24 cellular contexts compared by ENCODE assay signal in the genomic region with DNA sequence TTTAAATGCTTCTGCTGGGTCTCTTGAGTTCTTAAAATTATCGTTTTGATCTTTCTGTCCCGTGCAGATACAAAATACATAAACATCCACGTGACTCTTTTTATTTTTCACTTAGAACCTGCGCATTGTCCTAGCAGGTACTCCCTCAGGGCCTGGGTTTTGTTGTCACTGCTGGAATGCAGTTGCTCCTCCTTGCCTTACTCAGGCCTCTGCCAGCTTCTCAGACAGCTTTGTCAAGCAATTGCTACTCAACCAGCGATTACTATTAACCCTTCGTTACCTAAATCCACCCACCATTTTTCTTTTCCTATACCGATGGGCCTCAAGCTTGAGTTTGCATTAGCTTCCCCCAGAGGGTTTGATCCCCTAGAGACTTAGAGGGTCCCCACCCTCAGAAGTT.
"Had no signal": no experiment of that assay in that cellular context is flagged by ENCODE, and none has a peak within 500 bp of the region (broad histone marks: within the 10 kb centered on the region; RNA-seq: fewer than 3 reads in every experiment).

No MANE protein-coding gene starts in this region.

- ATAC-seq: activated CD8-positive, alpha-beta T cell treated with anti-CD3 and anti-CD28 coated beads, Interleukin-2, amount 10 ng/mL, durations not matched to agents 7 days and 5 days; body of pancreas; foreskin keratinocyte; mucosa of descending colon; pancreas; right lobe of liver; stimulated activated naive CD8-positive, alpha-beta T cell treated with anti-CD3 and anti-CD28 coated beads, Interleukin-15, amount 100 ng/mL, for 72 hours had no signal

- H3K27me3 ChIP-seq: body of pancreas, dorsolateral prefrontal cortex, foreskin keratinocyte, neutrophil, pancreas, right lobe of liver, upper lobe of left lung had no signal

- H3K4me1 Mint-ChIP-seq: activated CD4-positive, alpha-beta T cell treated with anti-CD3 and anti-CD28 coated beads, Interleukin-2, amount 10 ng/mL, durations not matched to agents 24 days and 14 days; activated naive CD8-positive, alpha-beta T cell treated with anti-CD3 and anti-CD28 coated beads, Interleukin-2, amount 10 ng/mL, durations not matched to agents 7 days and 5 days; naive B cell; stimulated activated naive CD8-positive, alpha-beta T cell treated with anti-CD3 and anti-CD28 coated beads, Interleukin-15, amount 100 ng/mL, for 72 hours had no signal

- DNase-seq: activated CD4-positive, alpha-beta T cell treated with anti-CD3 and anti-CD28 coated beads, Interleukin-2, amount 10 ng/mL, durations not matched to agents 24 days and 14 days; activated CD4-positive, CD25-positive, alpha-beta regulatory T cell; activated CD8-positive, alpha-beta T cell treated with anti-CD3 and anti-CD28 coated beads, Interleukin-2, amount 10 ng/mL, durations not matched to agents 7 days and 5 days; activated naive CD4-positive, alpha-beta T cell treated with Interleukin-2 at 50 U/mL for 16 hours; activated naive CD8-positive, alpha-beta T cell treated with anti-CD3 and anti-CD28 coated beads, Interleukin-2, amount 10 ng/mL, durations not matched to agents 7 days and 5 days; activated T-cell treated with anti-CD3 and anti-CD28 coated beads, Interleukin-2, amount 50 U/mL, for 24 hours; amygdala; body of pancreas; dorsolateral prefrontal cortex; hippocampal formation; left ventricle myocardium inferior; mammary epithelial cell; mucosa of descending colon; naive B cell; pancreas; right lobe of liver; small intestine; stimulated activated CD4-positive, alpha-beta T cell treated with anti-CD3 and anti-CD28 coated beads, Interleukin-4, amount 100 ng/mL, for 1 hour; stimulated activated naive CD8-positive, alpha-beta T cell treated with anti-CD3 and anti-CD28 coated beads, Interleukin-15, amount 100 ng/mL, for 72 hours; T1000; upper lobe of left lung had no signal

- H3K36me3 ChIP-seq: left ventricle myocardium inferior, neutrophil, pancreas, right lobe of liver, upper lobe of left lung had no signal

- H3K4me3 ChIP-seq: body of pancreas, dorsolateral prefrontal cortex, left ventricle myocardium inferior, mucosa of descending colon, pancreas, right lobe of liver, upper lobe of left lung had no signal

- H3K4me3 Mint-ChIP-seq: activated CD4-positive, alpha-beta T cell treated with anti-CD3 and anti-CD28 coated beads, Interleukin-2, amount 10 ng/mL, durations not matched to agents 24 days and 14 days; activated CD8-positive, alpha-beta T cell treated with anti-CD3 and anti-CD28 coated beads, Interleukin-2, amount 10 ng/mL, durations not matched to agents 7 days and 5 days; activated naive CD8-positive, alpha-beta T cell treated with anti-CD3 and anti-CD28 coated beads, Interleukin-2, amount 10 ng/mL, durations not matched to agents 7 days and 5 days; activated T-cell treated with anti-CD3 and anti-CD28 coated beads, Interleukin-2, amount 50 U/mL, for 24 hours; naive B cell; stimulated activated naive CD8-positive, alpha-beta T cell treated with anti-CD3 and anti-CD28 coated beads, Interleukin-15, amount 100 ng/mL, for 72 hours had no signal

- H3K36me3 Mint-ChIP-seq: activated naive CD8-positive, alpha-beta T cell treated with anti-CD3 and anti-CD28 coated beads, Interleukin-2, amount 10 ng/mL, durations not matched to agents 7 days and 5 days; naive B cell had no signal

- H3K27ac Mint-ChIP-seq: activated CD4-positive, alpha-beta T cell treated with anti-CD3 and anti-CD28 coated beads, Interleukin-2, amount 10 ng/mL, durations not matched to agents 24 days and 14 days; activated CD8-positive, alpha-beta T cell treated with anti-CD3 and anti-CD28 coated beads, Interleukin-2, amount 10 ng/mL, durations not matched to agents 7 days and 5 days; activated naive CD8-positive, alpha-beta T cell treated with anti-CD3 and anti-CD28 coated beads, Interleukin-2, amount 10 ng/mL, durations not matched to agents 7 days and 5 days; activated T-cell treated with anti-CD3 and anti-CD28 coated beads, Interleukin-2, amount 50 U/mL, for 24 hours; activated T-helper 2 cell treated with anti-CD3 and anti-CD28 coated beads, Interferon-gamma antibody, Interleukin-2, Interleukin-4, amounts not matched to agents 10 μg/mL and 5 μg/mL and 100 μg/mL, durations not matched to agents 14 hours and 24 hours and 36 hours; stimulated activated naive CD8-positive, alpha-beta T cell treated with anti-CD3 and anti-CD28 coated beads, Interleukin-15, amount 100 ng/mL, for 72 hours had no signal

- H3K27me3 Mint-ChIP-seq: activated CD4-positive, alpha-beta T cell treated with anti-CD3 and anti-CD28 coated beads, Interleukin-2, amount 10 ng/mL, durations not matched to agents 24 days and 14 days; activated naive CD8-positive, alpha-beta T cell treated with anti-CD3 and anti-CD28 coated beads, Interleukin-2, amount 10 ng/mL, durations not matched to agents 7 days and 5 days; activated T-cell treated with anti-CD3 and anti-CD28 coated beads, Interleukin-2, amount 50 U/mL, for 24 hours; naive B cell; stimulated activated naive CD8-positive, alpha-beta T cell treated with anti-CD3 and anti-CD28 coated beads, Interleukin-15, amount 100 ng/mL, for 72 hours had no signal
